Comparison of ENCODE assay signal across 8 cellular contexts in the genomic region with DNA sequence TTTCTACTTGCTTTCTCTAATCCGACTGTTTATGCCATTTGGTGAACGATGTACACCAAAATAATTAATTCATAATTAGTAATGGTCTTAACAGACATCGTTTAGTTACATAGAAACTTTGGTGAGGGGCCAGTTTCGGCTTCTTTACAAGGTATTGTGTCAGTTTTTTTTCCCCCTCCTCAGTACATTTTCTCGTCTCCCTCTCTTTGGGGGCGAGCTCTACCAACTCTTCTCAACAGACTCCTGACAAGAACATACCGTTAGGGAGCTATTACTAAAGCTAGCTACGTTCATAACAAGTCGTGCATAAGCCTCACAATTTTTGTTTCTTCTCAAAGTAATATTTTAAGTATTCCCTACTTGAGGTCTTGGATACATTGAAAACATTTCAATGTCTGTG. TPM values are rescaled to one million over a fixed set of nuclear protein-coding genes. Genes with fewer than 3 reads are reported as not detected.
DNase-seq lines count a peak whose midpoint lies in the region; ATAC-seq, FAIRE-seq and TF ChIP-seq lines count a peak whose summit lies in the region.

No MANE protein-coding gene starts in this region.

- H3K9me3 ChIP-seq in adipocyte (ENCODE audit: control insufficient read depth, low read length) (no peaks in the 10 kb centered on the region), right lobe of liver (no peaks in the 10 kb centered on the region), upper lobe of right lung (no peaks in the 10 kb centered on the region)

- H3K27me3 ChIP-seq in adipocyte (replicated peaks; ENCODE audit: control insufficient read depth, insufficient read depth, low read length) (no peaks in the 10 kb centered on the region), right lobe of liver (no peaks in the 10 kb centered on the region), upper lobe of right lung (no peaks in the 10 kb centered on the region)

- H3K27me3 Mint-ChIP-seq in activated naive CD4-positive, alpha-beta T cell treated with anti-CD3 and anti-CD28 coated beads, Interleukin-2, amount 50 U/mL, for 24 hours = no peaks in the 10 kb centered on the region

- peak overlapping the region; percentile 98 for H3K4me3 Mint-ChIP-seq in activated naive CD4-positive, alpha-beta T cell treated with anti-CD3 and anti-CD28 coated beads, Interleukin-2, amount 50 U/mL, for 24 hours

- TF ChIP-seq POLR2A in right lobe of liver (IDR thresholded peaks at IDR 0.05) = no peak

- ATAC-seq in right lobe of liver (no peak), upper lobe of right lung (no peak), HG03196 (IDR thresholded peaks at IDR 0.05; ENCODE audit: unreplicated experiment) (no peak), GM21381 (IDR thresholded peaks at IDR 0.05; ENCODE audit: unreplicated experiment) (no peak)

- intact Hi-C loops in right lobe of liver (cut with DNase I) = no loop called here
- intact Hi-C loops in upper lobe of right lung (cut with DNase I) = no loop called here

- 2% methylated on average over 9 of the region's 9 CpGs for WGBS in right lobe of liver (ENCODE audit: insufficient coverage, low coverage, low lambda C conversion rate, missing lambda C conversion rate)

- H3K36me3 ChIP-seq in adipocyte (ENCODE audit: control insufficient read depth, insufficient read depth, low read length, severe bottlenecking) (no peaks in the 10 kb centered on the region), right lobe of liver (no peaks in the 10 kb centered on the region), upper lobe of right lung (no peaks in the 10 kb centered on the region)

- no peak for DNase-seq in activated naive CD4-positive, alpha-beta T cell treated with anti-CD3 and anti-CD28 coated beads, Interleukin-2, amount 50 U/mL, for 16 hours
- DNase-seq in adipocyte (ENCODE audit: low read depth) (peak; percentile 31), right lobe of liver (no peak), upper lobe of right lung (no peak), D721Med (ENCODE audit: insufficient read length, low spot score) (no peak)

- TF ChIP-seq CTCF in right lobe of liver (IDR thresholded peaks at IDR 0.05) (no peak), upper lobe of right lung (IDR thresholded peaks at IDR 0.05) (no peak), D721Med (IDR thresholded peaks at IDR 0.05; ENCODE audit: insufficient read depth, missing control alignments) (no peak)

- peaks cover 50% of the 10 kb centered on the region for H3K4me1 Mint-ChIP-seq in activated naive CD4-positive, alpha-beta T cell treated with anti-CD3 and anti-CD28 coated beads, Interleukin-2, amount 50 U/mL, for 24 hours

- H3K4me1 ChIP-seq in adipocyte (ENCODE audit: control insufficient read depth, insufficient read depth, low read length) (peaks cover 28% of the 10 kb centered on the region), right lobe of liver (peaks cover 0 to 33% (median 0%) of the 10 kb centered on the region in 4 donors), upper lobe of right lung (peaks cover 26% of the 10 kb centered on the region)

- H3K27ac Mint-ChIP-seq in activated naive CD4-positive, alpha-beta T cell treated with anti-CD3 and anti-CD28 coated beads, Interleukin-2, amount 50 U/mL, for 24 hours = peak overlapping the region; percentile 97

- no peaks in the 10 kb centered on the region for H3K9me3 Mint-ChIP-seq in activated naive CD4-positive, alpha-beta T cell treated with anti-CD3 and anti-CD28 coated beads, Interleukin-2, amount 50 U/mL, for 24 hours

- H3K9ac ChIP-seq in adipocyte (ENCODE audit: low read length) = peak overlapping the region; percentile 95

- H3K36me3 Mint-ChIP-seq in activated naive CD4-positive, alpha-beta T cell treated with anti-CD3 and anti-CD28 coated beads, Interleukin-2, amount 50 U/mL, for 24 hours = peaks cover 8% of the 10 kb centered on the region

- no peak for FAIRE-seq in D721Med (lab: Jason Lieb, UNC)

- H3K27ac ChIP-seq in right lobe of liver = no peak overlapping the region
- H3K27ac ChIP-seq in upper lobe of right lung = no peak overlapping the region

- peak overlapping the region; percentile 97 for H3K4me3 ChIP-seq in adipocyte (ENCODE audit: low read length)
- H3K4me3 ChIP-seq in right lobe of liver = peak overlapping the region; percentile 69 to 83 (median 75)
- peak overlapping the region; percentile 80 for H3K4me3 ChIP-seq in upper lobe of right lung

RNA-seq across cellular contexts. Expression of gene U2SURP, which starts 1.4 kb away (rescaled TPM):
- total RNA-seq in right lobe of liver (10 to 100 TPM; 19.1 to 34.5 (median 26.9) TPM), upper lobe of right lung (75.8 TPM)

RNA-seq across cellular contexts. Expression of gene PAQR9, which starts 39.3 kb away (rescaled TPM):
- total RNA-seq in right lobe of liver (10 to 100 TPM; 10.2 to 18.6 (median 12.6) TPM), upper lobe of right lung (not detected)

Comparison
In these comparisons a context has a peak if more than half of its experiments do, and no peak if none do; other contexts are left out.
1. RNA of gene PAQR9, which starts 39.3 kb away (total RNA-seq): 10.2 to 18.6 TPM in right lobe of liver; not detected in upper lobe of right lung (single experiment); every median in the first group is over 10 times any median in the second.
2. Peak in every context shown above with its lines, with median percentiles within 50 percentile points of each other: H3K4me3 ChIP-seq.